Comparison of ENCODE assay signal across 9 cellular contexts in genomic region chr5:140312067-140312790, GRCh38.
A peak's percentile ranks its signal among the peaks of the same experiment; 100 is the strongest.
DNase-seq lines count a peak whose midpoint lies in the region; ATAC-seq and TF ChIP-seq lines count a peak whose summit lies in the region.
"Had no signal": no experiment of that assay in that cellular context is flagged by ENCODE, and none has a peak within 500 bp of the region (broad histone marks: within the 10 kb centered on the region; RNA-seq: fewer than 3 reads in every experiment).

No MANE protein-coding gene starts in this region.

- H3K27ac ChIP-seq in tibial artery: peak overlapping the region; percentile 35 to 38

- peak; percentile 38 for DNase-seq in SIG-M5 treated with dmso at 0.1 percent for 504 hours (lab: John Stamatoyannopoulos, UW; ENCODE audit: unreplicated experiment)
- DNase-seq in SIG-M5 (lab: John Stamatoyannopoulos, UW): no peak
- peak; percentile 46 for DNase-seq in amniotic epithelial cell (ENCODE audit: low read depth)
- DNase-seq in iPS-NIHi7 (ENCODE audit: extremely low spot score): peak; percentile 17
- peak in 1 of 2 donors; percentile 33 for DNase-seq in tibial artery
- DNase-seq in NCI-H2196 treated with DMSO at 0.1 percent for 48 hours (lab: John Stamatoyannopoulos, UW; ENCODE audit: unreplicated experiment): no peak
- DNase-seq in NCI-H2081 (lab: John Stamatoyannopoulos, UW): no peak
- DNase-seq: activated CD4-positive, alpha-beta T cell treated with anti-CD3 and anti-CD28 coated beads, Interleukin-2, amount 50 U/mL, for 48 hours had no signal

- no peak for TF ChIP-seq CTCF in tibial artery (IDR thresholded peaks at IDR 0.05)

- H3K4me3 ChIP-seq in tibial artery: no peak overlapping the region

- no peaks in the 10 kb centered on the region for H3K27me3 ChIP-seq in tibial artery

- no peak for ATAC-seq in HG02852 (IDR thresholded peaks at IDR 0.05; ENCODE audit: unreplicated experiment)

- intact Hi-C loops in tibial artery (cut with DNase I; ENCODE audit: low total_unique reads): no loop called here

- peaks cover 0 to 16% (median 6%) of the 10 kb centered on the region in 4 donors for H3K4me1 ChIP-seq in tibial artery

- H3K9me3 ChIP-seq in tibial artery: no peaks in the 10 kb centered on the region

- no peaks in the 10 kb centered on the region for H3K36me3 ChIP-seq in tibial artery

Comparison
In these comparisons a context has a peak if more than half of its experiments do, and no peak if none do; other contexts are left out.
1. DNase-seq: peak in SIG-M5 treated with dmso at 0.1 percent for 504 hours (single experiment), amniotic epithelial cell (single experiment) and iPS-NIHi7 (single experiment); none in SIG-M5 (single experiment), NCI-H2196 treated with DMSO at 0.1 percent for 48 hours (single experiment) and NCI-H2081 (0 of 2).